Comparison of ENCODE assay signal across 9 cellular contexts in genomic region chr17:64504769-64505319, GRCh38. TPM values are rescaled to one million over a fixed set of nuclear protein-coding genes. Genes with fewer than 3 reads are reported as not detected.
DNase-seq lines count a peak whose midpoint lies in the region; ATAC-seq and TF ChIP-seq lines count a peak whose summit lies in the region.
"Had no signal": no experiment of that assay in that cellular context is flagged by ENCODE, and none has a peak within 500 bp of the region (broad histone marks: within the 10 kb centered on the region; RNA-seq: fewer than 3 reads in every experiment).

No MANE protein-coding gene starts in this region.

- H3K4me3 ChIP-seq in Caco-2 (ENCODE audit: low read depth, low read length) = peak overlapping the region; percentile 45
- H3K4me3 ChIP-seq in duodenal mucosa (ENCODE audit: low read depth in 1 of 2, low read length in 2 of 2) = peak overlapping the region; percentile 98 to 99

- DNase-seq in Caco-2 (peak in 1 of 2 experiments; percentile 14), NCI-H226 (peak; percentile 43), nephron progenitor cell (no peak), UCSD-AML1 (lab: John Stamatoyannopoulos, UW; ENCODE audit: unreplicated experiment) (no peak), middle frontal gyrus (ENCODE audit: extremely low spot score, low spot score) (no peak)

- peak overlapping the region; percentile 100 for H3K27ac ChIP-seq in duodenal mucosa (ENCODE audit: low read depth, low read length)

- no peaks in the 10 kb centered on the region for H3K9me3 ChIP-seq in Caco-2
- no peaks in the 10 kb centered on the region for H3K9me3 ChIP-seq in duodenal mucosa (ENCODE audit: control insufficient read depth in 1 of 2, low read length in 2 of 2)

- H3K4me1 ChIP-seq in Caco-2 = peaks cover 21% of the 10 kb centered on the region
- peaks cover 43 to 54% of the 10 kb centered on the region in 2 donors for H3K4me1 ChIP-seq in duodenal mucosa (ENCODE audit: control insufficient read depth in 1 of 2, insufficient read depth in 2 of 2, low read length in 2 of 2)

- peak overlapping the region; percentile 100 for H3K27ac Mint-ChIP-seq in Caco-2 (ENCODE audit: unreplicated experiment)
- peak overlapping the region; percentile 100 for H3K27ac Mint-ChIP-seq in nephron progenitor cell

- ATAC-seq in HG03354 (IDR thresholded peaks at IDR 0.05; ENCODE audit: poor library complexity, severe bottlenecking, unreplicated experiment) (no peak), HG03039 (IDR thresholded peaks at IDR 0.05; ENCODE audit: unreplicated experiment) (no peak)

- TF ChIP-seq CTCF in Caco-2 (IDR thresholded peaks at IDR 0.05; ENCODE audit: insufficient read depth in 1 of 2, low read depth in 1 of 2, low read length in 1 of 2, severe bottlenecking in 1 of 2, unreplicated experiment in 1 of 2) = no peak
- no peak for TF ChIP-seq CTCF in nephron progenitor cell (IDR thresholded peaks at IDR 0.05)

- POLR2A ChIA-PET in Caco-2 (lab: Charles Lee) = interaction anchor here (0.6 to 3.3 kb wide), 5 partner anchors 8 to 552 kb away, joined by 3 to 79 read pairs (median 5); partner anchors contain the start of gene POLG2

- H3K9me3 Mint-ChIP-seq in Caco-2 (ENCODE audit: unreplicated experiment) = no peaks in the 10 kb centered on the region
- no peaks in the 10 kb centered on the region for H3K9me3 Mint-ChIP-seq in nephron progenitor cell

- CTCF ChIA-PET in Caco-2 (lab: Charles Lee) = interaction anchor here (0.6 to 1.0 kb wide), 2 partner anchors 145 to 590 kb away, joined by 3 read pairs; no protein-coding TSS in a partner anchor

- H3K27me3 ChIP-seq in Caco-2 (replicated peaks; ENCODE audit: control insufficient read depth, insufficient read depth, low read length) (no peaks in the 10 kb centered on the region), duodenal mucosa (ENCODE audit: control insufficient read depth in 1 of 2, insufficient read depth in 2 of 2, low read length in 2 of 2) (no peaks in the 10 kb centered on the region)

- peak overlapping the region; percentile 100 for H3K9ac ChIP-seq in duodenal mucosa (ENCODE audit: low read depth in 1 of 2, low read length in 2 of 2)

- intact Hi-C loops in Caco-2 (cut with micrococcal nuclease; ENCODE audit: unreplicated experiment) = loop anchor here (5.0 kb wide), 1 partner anchor 157 kb away; the partner anchor contains the start of gene SMURF2

- H3K36me3 Mint-ChIP-seq in Caco-2 (ENCODE audit: insufficient read depth, unreplicated experiment) (peaks cover 85% of the 10 kb centered on the region), nephron progenitor cell (ENCODE audit: low read depth) (peaks cover 69% of the 10 kb centered on the region)

- H3K36me3 ChIP-seq in Caco-2 (ENCODE audit: control insufficient read depth, insufficient read depth, low read length) = peaks cover 9% of the 10 kb centered on the region
- peaks cover 50 to 56% of the 10 kb centered on the region in 2 donors for H3K36me3 ChIP-seq in duodenal mucosa (ENCODE audit: control insufficient read depth in 1 of 2, insufficient read depth in 2 of 2, low read length in 2 of 2)

- H3K4me1 Mint-ChIP-seq in Caco-2 (ENCODE audit: low read depth, unreplicated experiment) = peaks cover 49% of the 10 kb centered on the region
- peaks cover 70% of the 10 kb centered on the region for H3K4me1 Mint-ChIP-seq in nephron progenitor cell

- H3K4me3 Mint-ChIP-seq in Caco-2 (ENCODE audit: unreplicated experiment) (peak overlapping the region; percentile 97), nephron progenitor cell (peak overlapping the region; percentile 100)

- BruUV-seq in Caco-2 (replicated peaks; lab: Mats Ljungman, UMichigan) = no TSS peak

- H3K27me3 Mint-ChIP-seq in Caco-2 (ENCODE audit: insufficient read depth, unreplicated experiment) = no peaks in the 10 kb centered on the region
- H3K27me3 Mint-ChIP-seq in nephron progenitor cell (ENCODE audit: low read depth, poor library complexity) = peaks cover 7% of the 10 kb centered on the region

RNA-seq across cellular contexts. Expression of gene DDX5, which starts 1.2 kb away (rescaled TPM):
- total RNA-seq in Caco-2 (2022) = 648 and 667 TPM in 2 replicates

RNA-seq across cellular contexts. Expression of gene CEP95, which starts 1.9 kb away (rescaled TPM):
- 63.6 and 69.4 TPM in 2 replicates for total RNA-seq in Caco-2 (2022)

RNA-seq across cellular contexts. Expression of gene POLG2, which starts 8.0 kb away (rescaled TPM):
- 28.9 and 32.9 TPM in 2 replicates for total RNA-seq in Caco-2 (2022)

RNA-seq across cellular contexts. Expression of gene MILR1, which starts 55.9 kb away (rescaled TPM):
- not detected in 2 replicates for total RNA-seq in Caco-2 (2022)
- total RNA-seq: SK-MEL-5 had no signal
